11 cellular contexts compared by ENCODE assay signal in genomic region chr22:32991353-32992115, GRCh38.
DNase-seq lines count a peak whose midpoint lies in the region; ATAC-seq and TF ChIP-seq lines count a peak whose summit lies in the region.
"Had no signal": no experiment of that assay in that cellular context is flagged by ENCODE, and none has a peak within 500 bp of the region (broad histone marks: within the 10 kb centered on the region; RNA-seq: fewer than 3 reads in every experiment).

No MANE protein-coding gene starts in this region.

- intact Hi-C loops in activated CD4-positive, alpha-beta T cell treated with anti-CD3 and anti-CD28 coated beads for 36 hours (cut with DNase I, micrococcal nuclease): no loop called here
- intact Hi-C loops in activated T-helper 2 cell treated with anti-CD3 and anti-CD28 coated beads, Interferon-gamma antibody, Interleukin-2, Interleukin-4, amounts not matched to agents 10 μg/mL and 5 μg/mL and 100 μg/mL, durations not matched to agents 14 hours and 24 hours and 36 hours (cut with micrococcal nuclease): no loop called here

- H3K4me1 Mint-ChIP-seq in activated CD4-positive, alpha-beta T cell treated with anti-CD3 and anti-CD28 coated beads for 36 hours: no peaks in the 10 kb centered on the region
- H3K4me1 Mint-ChIP-seq in activated T-helper 2 cell treated with anti-CD3 and anti-CD28 coated beads, Interferon-gamma antibody, Interleukin-2, Interleukin-4, amounts not matched to agents 10 μg/mL and 5 μg/mL and 100 μg/mL, durations not matched to agents 14 hours and 24 hours and 36 hours (ENCODE audit: low read depth): no peaks in the 10 kb centered on the region

- H3K4me3 Mint-ChIP-seq in activated CD4-positive, alpha-beta T cell treated with anti-CD3 and anti-CD28 coated beads for 36 hours: no peak overlapping the region
- no peak overlapping the region for H3K4me3 Mint-ChIP-seq in activated T-helper 2 cell treated with anti-CD3 and anti-CD28 coated beads, Interferon-gamma antibody, Interleukin-2, Interleukin-4, amounts not matched to agents 10 μg/mL and 5 μg/mL and 100 μg/mL, durations not matched to agents 14 hours and 24 hours and 36 hours (ENCODE audit: low read depth)
- H3K4me3 Mint-ChIP-seq: CD4-positive, alpha-beta T cell had no signal

- H3K36me3 Mint-ChIP-seq in activated CD4-positive, alpha-beta T cell treated with anti-CD3 and anti-CD28 coated beads for 36 hours (ENCODE audit: low read depth): no peaks in the 10 kb centered on the region
- H3K36me3 Mint-ChIP-seq in activated T-helper 2 cell treated with anti-CD3 and anti-CD28 coated beads, Interferon-gamma antibody, Interleukin-2, Interleukin-4, amounts not matched to agents 10 μg/mL and 5 μg/mL and 100 μg/mL, durations not matched to agents 14 hours and 24 hours and 36 hours (ENCODE audit: low read depth): no peaks in the 10 kb centered on the region

- ATAC-seq in activated CD4-positive, alpha-beta T cell treated with anti-CD3 and anti-CD28 coated beads for 36 hours: no peak

- no peak overlapping the region for H3K4me3 ChIP-seq in fibroblast of the aortic adventitia (ENCODE audit: low read depth, low read length)
- H3K4me3 ChIP-seq: ascending aorta had no signal

- POLR2A ChIA-PET in activated CD4-positive, alpha-beta T cell treated with anti-CD3 and anti-CD28 coated beads for 36 hours (lab: Charles Lee): no interaction called here

- no peak overlapping the region for H3K27ac Mint-ChIP-seq in activated CD4-positive, alpha-beta T cell treated with anti-CD3 and anti-CD28 coated beads for 36 hours
- no peak overlapping the region for H3K27ac Mint-ChIP-seq in activated T-helper 2 cell treated with anti-CD3 and anti-CD28 coated beads, Interferon-gamma antibody, Interleukin-2, Interleukin-4, amounts not matched to agents 10 μg/mL and 5 μg/mL and 100 μg/mL, durations not matched to agents 14 hours and 24 hours and 36 hours
- H3K27ac Mint-ChIP-seq: CD4-positive, alpha-beta T cell had no signal

- CTCF ChIA-PET in activated CD4-positive, alpha-beta T cell treated with anti-CD3 and anti-CD28 coated beads for 36 hours (lab: Charles Lee): interaction anchor here (0.7 kb wide), 2 partner anchors 337 to 462 kb away, joined by 3 read pairs; no protein-coding TSS in a partner anchor

- TF ChIP-seq CTCF in fibroblast of the aortic adventitia (IDR thresholded peaks at IDR 0.05; ENCODE audit: insufficient read depth, low read length): no peak

- no peaks in the 10 kb centered on the region for H3K27me3 Mint-ChIP-seq in activated CD4-positive, alpha-beta T cell treated with anti-CD3 and anti-CD28 coated beads for 36 hours
- no peaks in the 10 kb centered on the region for H3K27me3 Mint-ChIP-seq in activated T-helper 2 cell treated with anti-CD3 and anti-CD28 coated beads, Interferon-gamma antibody, Interleukin-2, Interleukin-4, amounts not matched to agents 10 μg/mL and 5 μg/mL and 100 μg/mL, durations not matched to agents 14 hours and 24 hours and 36 hours (ENCODE audit: low read depth)

- peak; percentile 32 for DNase-seq in GM03348 (ENCODE audit: low spot score)
- peak; percentile 85 for DNase-seq in NCI-H82 (lab: John Stamatoyannopoulos, UW)
- peak; percentile 32 for DNase-seq in fibroblast of the aortic adventitia (ENCODE audit: low read depth)
- DNase-seq in retina: peak; percentile 47
- DNase-seq in activated CD4-positive, alpha-beta T cell treated with anti-CD3 and anti-CD28 coated beads for 36 hours: no peak
- DNase-seq in NCI-H2196 (lab: John Stamatoyannopoulos, UW; ENCODE audit: unreplicated experiment): no peak
- DNase-seq in SW 1271 (lab: John Stamatoyannopoulos, UW): no peak
- no peak for DNase-seq in activated T-helper 2 cell treated with anti-CD3 and anti-CD28 coated beads, Interferon-gamma antibody, Interleukin-2, Interleukin-4, amounts not matched to agents 10 μg/mL and 5 μg/mL and 100 μg/mL, durations not matched to agents 14 hours and 24 hours and 36 hours (ENCODE audit: low spot score)
- DNase-seq: CD4-positive, alpha-beta T cell; erythroblast had no signal

- no peaks in the 10 kb centered on the region for H3K9me3 Mint-ChIP-seq in activated CD4-positive, alpha-beta T cell treated with anti-CD3 and anti-CD28 coated beads for 36 hours (ENCODE audit: low read depth)
- no peaks in the 10 kb centered on the region for H3K9me3 Mint-ChIP-seq in activated T-helper 2 cell treated with anti-CD3 and anti-CD28 coated beads, Interferon-gamma antibody, Interleukin-2, Interleukin-4, amounts not matched to agents 10 μg/mL and 5 μg/mL and 100 μg/mL, durations not matched to agents 14 hours and 24 hours and 36 hours
- H3K9me3 Mint-ChIP-seq: CD4-positive, alpha-beta T cell had no signal

Comparison
In these comparisons a context has a peak if more than half of its experiments do, and no peak if none do; other contexts are left out.
1. DNase-seq: peak in GM03348 (single experiment), NCI-H82 (single experiment), fibroblast of the aortic adventitia (single experiment) and retina (single experiment); none in activated CD4-positive, alpha-beta T cell treated with anti-CD3 and anti-CD28 coated beads for 36 hours (single experiment), NCI-H2196 (single experiment), SW 1271 (0 of 2) and activated T-helper 2 cell treated with anti-CD3 and anti-CD28 coated beads, Interferon-gamma antibody, Interleukin-2, Interleukin-4, amounts not matched to agents 10 μg/mL and 5 μg/mL and 100 μg/mL, durations not matched to agents 14 hours and 24 hours and 36 hours (single experiment).